17 cellular contexts compared by ENCODE assay signal in genomic region chr2:19484736-19485135, GRCh38.
DNase-seq lines count a peak whose midpoint lies in the region; ATAC-seq lines count a peak whose summit lies in the region.
"Had no signal": no experiment of that assay in that cellular context is flagged by ENCODE, and none has a peak within 500 bp of the region (broad histone marks: within the 10 kb centered on the region; RNA-seq: fewer than 3 reads in every experiment).

No MANE protein-coding gene starts in this region.

- ATAC-seq in GM19351 (IDR thresholded peaks at IDR 0.05; ENCODE audit: unreplicated experiment): peak; percentile 76
- peak; percentile 72 for ATAC-seq in GM21786 (IDR thresholded peaks at IDR 0.05; ENCODE audit: unreplicated experiment)
- ATAC-seq in HG03108 (IDR thresholded peaks at IDR 0.05; ENCODE audit: unreplicated experiment): peak; percentile 72
- ATAC-seq in HG03521 (IDR thresholded peaks at IDR 0.05; ENCODE audit: unreplicated experiment): no peak
- ATAC-seq: natural killer cell had no signal

- CTCF ChIA-PET in activated naive CD4-positive, alpha-beta T cell treated with anti-CD3 and anti-CD28 coated beads, Interleukin-2, amount 10 ng/mL, durations not matched to agents 7 days and 5 days (lab: Charles Lee): no interaction called here

- DNase-seq in T-helper 9 cell (no peak), foreskin melanocyte (no peak)
- DNase-seq in activated naive CD4-positive, alpha-beta T cell treated with anti-CD3 and anti-CD28 coated beads, Interleukin-2, amount 10 ng/mL, durations not matched to agents 7 days and 5 days: no peak
- DNase-seq: activated CD4-positive, alpha-beta T cell treated with anti-CD3 and anti-CD28 coated beads for 1 hour; activated gamma-delta T cell; cerebellar nuclear complex; effector memory CD4-positive, alpha-beta T cell; mesenchymal stem cell; natural killer cell; NCI-H1417; NCI-H2171 treated with DMSO at 0.1 percent for 48 hours; NCI-H774; posterior cingulate gyrus had no signal

- H3K36me3 Mint-ChIP-seq in activated naive CD4-positive, alpha-beta T cell treated with anti-CD3 and anti-CD28 coated beads, Interleukin-2, amount 10 ng/mL, durations not matched to agents 7 days and 5 days: no peaks in the 10 kb centered on the region
- H3K36me3 Mint-ChIP-seq: natural killer cell had no signal

- peaks cover 12% of the 10 kb centered on the region for H3K27me3 Mint-ChIP-seq in activated naive CD4-positive, alpha-beta T cell treated with anti-CD3 and anti-CD28 coated beads, Interleukin-2, amount 10 ng/mL, durations not matched to agents 7 days and 5 days

- no peak overlapping the region for H3K27ac Mint-ChIP-seq in activated naive CD4-positive, alpha-beta T cell treated with anti-CD3 and anti-CD28 coated beads, Interleukin-2, amount 10 ng/mL, durations not matched to agents 7 days and 5 days
- H3K27ac Mint-ChIP-seq: natural killer cell had no signal

- H3K4me1 Mint-ChIP-seq in activated naive CD4-positive, alpha-beta T cell treated with anti-CD3 and anti-CD28 coated beads, Interleukin-2, amount 10 ng/mL, durations not matched to agents 7 days and 5 days: peaks cover 3% of the 10 kb centered on the region
- H3K4me1 Mint-ChIP-seq: natural killer cell had no signal

- no peak overlapping the region for H3K4me3 Mint-ChIP-seq in activated naive CD4-positive, alpha-beta T cell treated with anti-CD3 and anti-CD28 coated beads, Interleukin-2, amount 10 ng/mL, durations not matched to agents 7 days and 5 days
- H3K4me3 Mint-ChIP-seq: natural killer cell had no signal

- H3K9me3 Mint-ChIP-seq in activated naive CD4-positive, alpha-beta T cell treated with anti-CD3 and anti-CD28 coated beads, Interleukin-2, amount 10 ng/mL, durations not matched to agents 7 days and 5 days: no peaks in the 10 kb centered on the region
